Comparison of ENCODE assay signal across 28 cellular contexts in genomic region chr4:169027663-169028062, GRCh38.
"Had no signal": no experiment of that assay in that cellular context is flagged by ENCODE, and none has a peak within 500 bp of the region (broad histone marks: within the 10 kb centered on the region; RNA-seq: fewer than 3 reads in every experiment).

No MANE protein-coding gene starts in this region.

- H3K36me3 ChIP-seq: stomach, suprapubic skin, thoracic aorta, thyroid gland, tibial artery, tibial nerve, transverse colon, upper lobe of left lung, upper lobe of right lung, uterus, vagina had no signal

- H3K27me3 ChIP-seq: stomach, suprapubic skin, testis, thyroid gland, tibial artery, tibial nerve, transverse colon, upper lobe of left lung, upper lobe of right lung, uterus, vagina had no signal

- H3K27ac Mint-ChIP-seq: stimulated activated effector memory CD8-positive, alpha-beta T cell treated with anti-CD3 and anti-CD28 coated beads, Interleukin-12 subunit alpha, Interleukin-12 subunit beta, amount 100 ng/mL, for 72 hours; stimulated activated naive B cell treated with anti-CD40 and anti-IgM and Interleukin-4, amounts not matched to agents 10 μg/mL and 1 μg/mL and 100 μg/mL, for 72 hours; stimulated activated naive CD8-positive, alpha-beta T cell treated with anti-CD3 and anti-CD28 coated beads, Interleukin-15, amount 100 ng/mL, for 72 hours; stimulated activated naive CD8-positive, alpha-beta T cell treated with anti-CD3 and anti-CD28 coated beads, Interleukin-15, Interleukin-2, amounts not matched to agents 100 ng/mL and 50 ng/mL, for 24 hours; type B pancreatic cell had no signal

- H3K4me1 ChIP-seq: testis, tibial artery, transverse colon, upper lobe of right lung, uterus, vagina had no signal

- FAIRE-seq: urothelium cell line had no signal

- H3K9me3 Mint-ChIP-seq: stimulated activated effector memory CD8-positive, alpha-beta T cell treated with anti-CD3 and anti-CD28 coated beads, Interleukin-12 subunit alpha, Interleukin-12 subunit beta, amount 100 ng/mL, for 72 hours; stimulated activated naive B cell treated with anti-CD40 and anti-IgM and Interleukin-4, amounts not matched to agents 10 μg/mL and 1 μg/mL and 100 μg/mL, for 72 hours; stimulated activated naive CD8-positive, alpha-beta T cell treated with anti-CD3 and anti-CD28 coated beads, Interleukin-15, amount 100 ng/mL, for 72 hours; stimulated activated naive CD8-positive, alpha-beta T cell treated with anti-CD3 and anti-CD28 coated beads, Interleukin-15, Interleukin-2, amounts not matched to agents 100 ng/mL and 50 ng/mL, for 24 hours had no signal

- DNase-seq: stimulated activated CD4-positive, alpha-beta T cell treated with anti-CD3 and anti-CD28 coated beads, Interleukin-2, amount 100 ng/mL, for 48 hours; stimulated activated CD4-positive, alpha-beta T cell treated with anti-CD3 and anti-CD28 coated beads, Interleukin-4, amount 100 ng/mL, for 1 hour; stimulated activated CD4-positive, alpha-beta T cell treated with anti-CD3 and anti-CD28 coated beads, Interleukin-4, amount 100 ng/mL, for 24 hours; stimulated activated CD4-positive, alpha-beta T cell treated with anti-CD3 and anti-CD28 coated beads, Interleukin-4, amount 100 ng/mL, for 4 hours; stimulated activated CD8-positive, alpha-beta memory T cell treated with anti-CD3 and anti-CD28 coated beads, Interleukin-4, amount 100 ng/mL, for 48 hours; stimulated activated naive B cell treated with anti-CD40 and anti-IgM and Interleukin-4, amounts not matched to agents 10 μg/mL and 1 μg/mL and 100 μg/mL, for 72 hours; stimulated activated naive CD4-positive, alpha-beta T cell; stimulated activated naive CD4-positive, alpha-beta T cell treated with Interleukin-2 at 50 U/mL for 16 hours; stimulated activated naive CD8-positive, alpha-beta T cell treated with anti-CD3 and anti-CD28 coated beads, Interleukin-15, amount 100 ng/mL, for 72 hours; stimulated activated naive CD8-positive, alpha-beta T cell treated with anti-CD3 and anti-CD28 coated beads, Interleukin-15, Interleukin-2, amounts not matched to agents 100 U/mL and 50 U/mL, for 24 hours; stomach; substantia nigra; testis; thyroid gland; tibial artery; transverse colon; trophoblast cell; upper lobe of left lung; upper lobe of right lung; uterus had no signal

- H3K9me3 ChIP-seq: stomach, suprapubic skin, testis, thoracic aorta, thyroid gland, tibial artery, tibial nerve, transverse colon, upper lobe of left lung, upper lobe of right lung, uterus, vagina had no signal

- H3K4me1 Mint-ChIP-seq: stimulated activated effector memory CD8-positive, alpha-beta T cell treated with anti-CD3 and anti-CD28 coated beads, Interleukin-12 subunit alpha, Interleukin-12 subunit beta, amount 100 ng/mL, for 72 hours; stimulated activated naive B cell treated with anti-CD40 and anti-IgM and Interleukin-4, amounts not matched to agents 10 μg/mL and 1 μg/mL and 100 μg/mL, for 72 hours; stimulated activated naive CD8-positive, alpha-beta T cell treated with anti-CD3 and anti-CD28 coated beads, Interleukin-15, amount 100 ng/mL, for 72 hours had no signal

- H3K36me3 Mint-ChIP-seq: stimulated activated effector memory CD8-positive, alpha-beta T cell treated with anti-CD3 and anti-CD28 coated beads, Interleukin-12 subunit alpha, Interleukin-12 subunit beta, amount 100 ng/mL, for 72 hours; stimulated activated naive B cell treated with anti-CD40 and anti-IgM and Interleukin-4, amounts not matched to agents 10 μg/mL and 1 μg/mL and 100 μg/mL, for 72 hours; type B pancreatic cell had no signal

- H3K4me3 ChIP-seq: stomach, suprapubic skin, testis, thoracic aorta, thyroid gland, tibial artery, tibial nerve, transverse colon, upper lobe of left lung, upper lobe of right lung, uterus, vagina had no signal

- ATAC-seq: stimulated activated effector memory CD8-positive, alpha-beta T cell treated with anti-CD3 and anti-CD28 coated beads, Interleukin-12 subunit alpha, Interleukin-12 subunit beta, amount 100 ng/mL, for 72 hours; stimulated activated naive B cell treated with anti-CD40 and anti-IgM and Interleukin-4, amounts not matched to agents 10 μg/mL and 1 μg/mL and 100 μg/mL, for 72 hours; stimulated activated naive CD8-positive, alpha-beta T cell treated with anti-CD3 and anti-CD28 coated beads, Interleukin-15, amount 100 ng/mL, for 72 hours; stimulated activated naive CD8-positive, alpha-beta T cell treated with anti-CD3 and anti-CD28 coated beads, Interleukin-15, Interleukin-2, amounts not matched to agents 100 U/mL and 50 U/mL, for 24 hours; upper lobe of right lung had no signal

- H3K27ac ChIP-seq: stomach, suprapubic skin, testis, thoracic aorta, thyroid gland, tibial artery, tibial nerve, transverse colon, upper lobe of left lung, upper lobe of right lung, uterus, vagina had no signal

- H3K4me3 Mint-ChIP-seq: stimulated activated effector memory CD8-positive, alpha-beta T cell treated with anti-CD3 and anti-CD28 coated beads, Interleukin-12 subunit alpha, Interleukin-12 subunit beta, amount 100 ng/mL, for 72 hours; stimulated activated naive B cell treated with anti-CD40 and anti-IgM and Interleukin-4, amounts not matched to agents 10 μg/mL and 1 μg/mL and 100 μg/mL, for 72 hours; stimulated activated naive CD8-positive, alpha-beta T cell treated with anti-CD3 and anti-CD28 coated beads, Interleukin-15, amount 100 ng/mL, for 72 hours; stimulated activated naive CD8-positive, alpha-beta T cell treated with anti-CD3 and anti-CD28 coated beads, Interleukin-15, Interleukin-2, amounts not matched to agents 100 ng/mL and 50 ng/mL, for 24 hours; type B pancreatic cell had no signal
